ENCODE assay signal across 8 cellular contexts in genomic region chr1:163410073-163410522, GRCh38.
DNase-seq lines count a peak whose midpoint lies in the region; ATAC-seq, FAIRE-seq and TF ChIP-seq lines count a peak whose summit lies in the region.

No MANE protein-coding gene starts in this region.

- peak overlapping the region; percentile 7 for H3K4me3 Mint-ChIP-seq in osteocyte (ENCODE audit: unreplicated experiment)

- no peak for ATAC-seq in HG03469 (IDR thresholded peaks at IDR 0.05; ENCODE audit: unreplicated experiment)

- TF ChIP-seq CTCF in C4-2B (conservative IDR thresholded peaks at IDR 0.05) = peak; percentile 87
- TF ChIP-seq CTCF in fibroblast of the aortic adventitia (IDR thresholded peaks at IDR 0.05; ENCODE audit: insufficient read depth, low read length) = peak; percentile 88
- TF ChIP-seq CTCF in osteocyte (IDR thresholded peaks at IDR 0.05) = peak; percentile 77

- no peak for DNase-seq in GM18507 (ENCODE audit: extremely low spot score, insufficient read length, low read depth)
- peak; percentile 18 to 64 for DNase-seq in NCI-H1930 (lab: John Stamatoyannopoulos, UW)
- peak; percentile 16 for DNase-seq in UCSD-AML1 (lab: John Stamatoyannopoulos, UW; ENCODE audit: unreplicated experiment)
- peak; percentile 71 for DNase-seq in fibroblast of the aortic adventitia (ENCODE audit: low read depth)
- DNase-seq in osteocyte (ENCODE audit: extremely low spot score, unreplicated experiment) = no peak
- no peak for DNase-seq in central memory CD4-positive, alpha-beta T cell

- peaks cover 49% of the 10 kb centered on the region for H3K27me3 Mint-ChIP-seq in osteocyte (ENCODE audit: unreplicated experiment)

- H3K4me3 ChIP-seq in fibroblast of the aortic adventitia (ENCODE audit: low read depth, low read length) = no peak overlapping the region

- no peaks in the 10 kb centered on the region for H3K9me3 Mint-ChIP-seq in osteocyte (ENCODE audit: unreplicated experiment)

- peaks cover 1% of the 10 kb centered on the region for H3K4me1 Mint-ChIP-seq in osteocyte (ENCODE audit: unreplicated experiment)

- no peak overlapping the region for H3K27ac Mint-ChIP-seq in osteocyte (ENCODE audit: unreplicated experiment)

- no peaks in the 10 kb centered on the region for H3K36me3 Mint-ChIP-seq in osteocyte (ENCODE audit: unreplicated experiment)

- peak; percentile 80 for FAIRE-seq in GM18507 (lab: Jason Lieb, UNC)

- H3K27ac ChIP-seq in C4-2B = no peak overlapping the region

Comparison
In these comparisons a context has a peak if more than half of its experiments do, and no peak if none do; other contexts are left out.
1. DNase-seq: peak in NCI-H1930 (2 of 2), UCSD-AML1 (single experiment) and fibroblast of the aortic adventitia (single experiment); none in GM18507 (single experiment), osteocyte (single experiment) and central memory CD4-positive, alpha-beta T cell (single experiment).
2. Peak in every context shown above with its lines, with median percentiles within 50 percentile points of each other: CTCF ChIP-seq.